Comparison of ENCODE assay signal across 16 cellular contexts in genomic region chr17:14590458-14591250, GRCh38.
DNase-seq lines count a peak whose midpoint lies in the region; ATAC-seq and TF ChIP-seq lines count a peak whose summit lies in the region.
"Had no signal": no experiment of that assay in that cellular context is flagged by ENCODE, and none has a peak within 500 bp of the region (broad histone marks: within the 10 kb centered on the region; RNA-seq: fewer than 3 reads in every experiment).

No MANE protein-coding gene starts in this region.

- H3K4me1 ChIP-seq in esophagus muscularis mucosa = no peaks in the 10 kb centered on the region
- H3K4me1 ChIP-seq in prostate gland (replicated peaks) = no peaks in the 10 kb centered on the region
- H3K4me1 ChIP-seq: Caco-2, HAP-1 had no signal

- intact Hi-C loops in esophagus muscularis mucosa (cut with DNase I) = no loop called here
- intact Hi-C loops in prostate gland (cut with DNase I) = no loop called here

- WGBS in esophagus muscularis mucosa = 89% methylated on average over 5 of the region's 5 CpGs
- WGBS in prostate gland = 79% methylated on average over 5 of the region's 5 CpGs

- peak; percentile 99 for ATAC-seq in stimulated activated naive B cell treated with anti-CD40 and anti-IgM and Interleukin-4, amounts not matched to agents 10 μg/mL and 1 μg/mL and 100 μg/mL, for 72 hours (replicated peaks)
- ATAC-seq: CD8-positive, alpha-beta T cell had no signal

- TF ChIP-seq POLR2A in esophagus muscularis mucosa (IDR thresholded peaks at IDR 0.05; ENCODE audit: low read depth) (no peak), prostate gland (IDR thresholded peaks at IDR 0.05) (no peak)

- H3K4me1 Mint-ChIP-seq in stimulated activated naive B cell treated with anti-CD40 and anti-IgM and Interleukin-4, amounts not matched to agents 10 μg/mL and 1 μg/mL and 100 μg/mL, for 72 hours = peaks cover 6 to 10% of the 10 kb centered on the region in 2 donors

- H3K27me3 ChIP-seq in esophagus muscularis mucosa (peaks cover 0 to under 1% (median 0%) of the 10 kb centered on the region in 4 donors), prostate gland (replicated peaks; ENCODE audit: insufficient read depth) (no peaks in the 10 kb centered on the region)
- H3K27me3 ChIP-seq: BLaER1 had no signal

- H3K27me3 Mint-ChIP-seq in stimulated activated naive B cell treated with anti-CD40 and anti-IgM and Interleukin-4, amounts not matched to agents 10 μg/mL and 1 μg/mL and 100 μg/mL, for 72 hours = peaks cover 4 to 6% of the 10 kb centered on the region in 2 donors

- H3K4me3 Mint-ChIP-seq in stimulated activated naive B cell treated with anti-CD40 and anti-IgM and Interleukin-4, amounts not matched to agents 10 μg/mL and 1 μg/mL and 100 μg/mL, for 72 hours = no peak overlapping the region
- H3K4me3 Mint-ChIP-seq: CD4-positive, CD25-positive, alpha-beta regulatory T cell; CD8-positive, alpha-beta T cell; HFFc6 had no signal

- H3K9me3 Mint-ChIP-seq in stimulated activated naive B cell treated with anti-CD40 and anti-IgM and Interleukin-4, amounts not matched to agents 10 μg/mL and 1 μg/mL and 100 μg/mL, for 72 hours = no peaks in the 10 kb centered on the region
- H3K9me3 Mint-ChIP-seq: CD4-positive, CD25-positive, alpha-beta regulatory T cell; CD8-positive, alpha-beta T cell; HFFc6 had no signal

- TF ChIP-seq CTCF in esophagus muscularis mucosa (IDR thresholded peaks at IDR 0.05) (no peak), prostate gland (IDR thresholded peaks at IDR 0.05) (no peak)

- H3K27ac Mint-ChIP-seq in stimulated activated naive B cell treated with anti-CD40 and anti-IgM and Interleukin-4, amounts not matched to agents 10 μg/mL and 1 μg/mL and 100 μg/mL, for 72 hours = peak overlapping the region; percentile 6
- H3K27ac Mint-ChIP-seq: CD4-positive, CD25-positive, alpha-beta regulatory T cell; CD8-positive, alpha-beta T cell; HFFc6 had no signal

- no peaks in the 10 kb centered on the region for H3K36me3 ChIP-seq in esophagus muscularis mucosa
- no peaks in the 10 kb centered on the region for H3K36me3 ChIP-seq in prostate gland
- H3K36me3 ChIP-seq: BLaER1, HAP-1 had no signal

- H3K9me3 ChIP-seq in esophagus muscularis mucosa (no peaks in the 10 kb centered on the region), prostate gland (no peaks in the 10 kb centered on the region)
- H3K9me3 ChIP-seq: BLaER1, Caco-2, HAP-1 had no signal

- DNase-seq in NCI-H526 (lab: John Stamatoyannopoulos, UW) (peak; percentile 5 to 46), esophagus muscularis mucosa (ENCODE audit: extremely low spot score) (peak; percentile 77), NCI-H446 (lab: John Stamatoyannopoulos, UW) (no peak), ureter (ENCODE audit: low spot score) (no peak), prostate gland (ENCODE audit: low spot score) (no peak)
- peak; percentile 8 for DNase-seq in stimulated activated naive B cell treated with anti-CD40 and anti-IgM and Interleukin-4, amounts not matched to agents 10 μg/mL and 1 μg/mL and 100 μg/mL, for 72 hours
- DNase-seq: Caco-2; CD4-positive, CD25-positive, alpha-beta regulatory T cell; CD8-positive, alpha-beta T cell; DMS153; DND-41; GOT3; HFFc6 had no signal

- TF ChIP-seq EP300 in esophagus muscularis mucosa (IDR thresholded peaks at IDR 0.05) = no peak

- H3K36me3 Mint-ChIP-seq in stimulated activated naive B cell treated with anti-CD40 and anti-IgM and Interleukin-4, amounts not matched to agents 10 μg/mL and 1 μg/mL and 100 μg/mL, for 72 hours = no peaks in the 10 kb centered on the region
- H3K36me3 Mint-ChIP-seq: CD4-positive, CD25-positive, alpha-beta regulatory T cell; CD8-positive, alpha-beta T cell had no signal

- H3K27ac ChIP-seq in esophagus muscularis mucosa (replicated peaks in 1 of 4) (no peak overlapping the region), prostate gland (no peak overlapping the region)
- H3K27ac ChIP-seq: BLaER1, C4-2B had no signal

- H3K4me3 ChIP-seq in esophagus muscularis mucosa (no peak overlapping the region), prostate gland (no peak overlapping the region)
- H3K4me3 ChIP-seq: BLaER1, HAP-1 had no signal

Comparison
In these comparisons a context has a peak if more than half of its experiments do, and no peak if none do; other contexts are left out.
1. DNase-seq: peak in NCI-H526 (2 of 2), esophagus muscularis mucosa (single experiment) and stimulated activated naive B cell treated with anti-CD40 and anti-IgM and Interleukin-4, amounts not matched to agents 10 μg/mL and 1 μg/mL and 100 μg/mL, for 72 hours (single experiment); none in NCI-H446 (0 of 2), ureter (single experiment) and prostate gland (single experiment).